ENCODE assay signal across 13 cellular contexts in the genomic region with DNA sequence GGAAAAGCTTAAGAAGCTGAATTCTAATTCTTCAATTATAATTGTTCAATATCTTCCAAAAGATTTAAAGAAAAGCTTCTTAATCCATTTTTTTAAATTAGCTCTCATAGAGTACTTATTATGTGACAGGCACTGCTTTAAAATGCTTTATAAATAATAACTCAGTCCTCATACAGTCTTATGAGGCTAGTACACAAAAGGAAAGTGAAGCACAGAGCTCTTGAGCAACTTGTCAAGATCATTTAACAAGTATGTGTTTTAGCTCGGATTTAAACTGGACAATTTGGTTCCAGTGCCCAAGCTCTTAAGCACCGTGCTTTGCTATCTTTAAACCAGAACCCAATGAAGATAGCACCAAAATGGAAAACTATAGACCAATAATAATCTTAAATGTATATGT.
"Had no signal": no experiment of that assay in that cellular context is flagged by ENCODE, and none has a peak within 500 bp of the region (broad histone marks: within the 10 kb centered on the region; RNA-seq: fewer than 3 reads in every experiment).

No MANE protein-coding gene starts in this region.

- H3K4me3 ChIP-seq: esophagus squamous epithelium, skin epidermis, testis, uterus had no signal

- H3K27ac ChIP-seq: esophagus squamous epithelium, skin epidermis, testis, uterus had no signal

- H3K9me3 ChIP-seq: esophagus squamous epithelium, testis, uterus had no signal

- H3K27me3 ChIP-seq: esophagus squamous epithelium, testis, uterus had no signal

- DNase-seq: activated effector memory CD4-positive, alpha-beta T cell treated with anti-CD3 and anti-CD28 coated beads, Interleukin-2, amount 50 U/mL, for 16 hours; activated T-cell treated with anti-CD3 and anti-CD28 coated beads, Interleukin-2, amount 50 U/mL, for 24 hours; anterior cingulate cortex; esophagus squamous epithelium; hippocampal formation; occipital lobe; stimulated activated CD4-positive, alpha-beta T cell treated with anti-CD3 and anti-CD28 coated beads, Interleukin-4, amount 100 ng/mL, for 4 hours; stimulated activated naive CD8-positive, alpha-beta T cell treated with anti-CD3 and anti-CD28 coated beads, Interleukin-15, amount 100 ng/mL, for 72 hours; testis; uterus had no signal

- H3K36me3 ChIP-seq: esophagus squamous epithelium, uterus had no signal

- ATAC-seq: activated naive CD4-positive, alpha-beta T cell treated with anti-CD3 and anti-CD28 coated beads, Interleukin-2, amount 50 U/mL, for 72 hours; natural killer cell treated with Interleukin-12 subunit alpha and Interleukin-12 subunit beta and Interleukin-15 and Interleukin-18, amount 100 ng/mL, for 72 hours; stimulated activated naive CD8-positive, alpha-beta T cell treated with anti-CD3 and anti-CD28 coated beads, Interleukin-15, amount 100 ng/mL, for 72 hours had no signal

- H3K4me1 ChIP-seq: testis, uterus had no signal
